19 cellular contexts compared by ENCODE assay signal in genomic region chr12:108627134-108627920, GRCh38. TPM values are rescaled to one million over a fixed set of nuclear protein-coding genes. Genes with fewer than 3 reads are reported as not detected.
A peak's percentile ranks its signal among the peaks of the same experiment; 100 is the strongest.
DNase-seq lines count a peak whose midpoint lies in the region; ATAC-seq and TF ChIP-seq lines count a peak whose summit lies in the region.
"Had no signal": no experiment of that assay in that cellular context is flagged by ENCODE, and none has a peak within 500 bp of the region (broad histone marks: within the 10 kb centered on the region; RNA-seq: fewer than 3 reads in every experiment).

No MANE protein-coding gene starts in this region.

- H3K9me3 ChIP-seq in Loucy (ENCODE audit: insufficient read depth, low read depth, low read length): no peaks in the 10 kb centered on the region
- no peaks in the 10 kb centered on the region for H3K9me3 ChIP-seq in neutrophil
- H3K9me3 ChIP-seq in sigmoid colon: no peaks in the 10 kb centered on the region
- H3K9me3 ChIP-seq: mucosa of descending colon had no signal

- H4K20me1 ChIP-seq in Loucy (ENCODE audit: insufficient read depth, low read length, poor library complexity, severe bottlenecking): no peaks in the 10 kb centered on the region

- H3F3A ChIP-seq in Loucy (ENCODE audit: low read depth): no peaks in the 10 kb centered on the region

- DNase-seq in T-helper 2 cell treated with Interferon-gamma antibody and Interleukin-4, amounts not matched to agents 5 μg/mL and 100 μg/mL, for 36 hours (ENCODE audit: low spot score): no peak
- DNase-seq in T-helper 2 cell (no peak), sigmoid colon (no peak), GM13977 (ENCODE audit: low spot score) (no peak), GM10248 (ENCODE audit: extremely low spot score) (no peak)
- DNase-seq in activated naive CD8-positive, alpha-beta T cell treated with anti-CD3 and anti-CD28 coated beads, Interleukin-2, amount 50 U/mL, for 24 hours: no peak
- DNase-seq: 8988T; activated CD8-positive, alpha-beta memory T cell treated with anti-CD3 and anti-CD28 coated beads, Interleukin-2, amount 50 U/mL, for 48 hours; GF-D8; glutamatergic neuron; kidney glomerular epithelial cell; mucosa of descending colon; NCI-H1694 treated with DMSO at 0.1 percent for 48 hours; NCI-H510A had no signal

- CTCF ChIA-PET in GM10248 (lab: Yijun Ruan, JAX): interaction anchor here (0.9 to 16.1 kb wide), 5 partner anchors 8 to 176 kb away, joined by 3 to 235 read pairs (median 4); no protein-coding TSS in a partner anchor

- TF ChIP-seq CTCF in Loucy (conservative IDR thresholded peaks at IDR 0.05; ENCODE audit: low read length): no peak
- TF ChIP-seq CTCF in neutrophil (IDR thresholded peaks at IDR 0.05): no peak
- no peak for TF ChIP-seq CTCF in sigmoid colon (IDR thresholded peaks at IDR 0.05)
- no peak for TF ChIP-seq CTCF in GM13977 (IDR thresholded peaks at IDR 0.05; ENCODE audit: extremely low read depth, insufficient read depth, missing control alignments)
- TF ChIP-seq CTCF in GM10248 (IDR thresholded peaks at IDR 0.05; ENCODE audit: control extremely low read depth, extremely low read depth, low read depth, missing control alignments): no peak

- no peak overlapping the region for H2AFZ ChIP-seq in Loucy (ENCODE audit: low read length)

- no peaks in the 10 kb centered on the region for H3K36me3 ChIP-seq in Loucy (ENCODE audit: insufficient read depth, low read length)
- H3K36me3 ChIP-seq in neutrophil: peaks cover 78% of the 10 kb centered on the region
- no peaks in the 10 kb centered on the region for H3K36me3 ChIP-seq in sigmoid colon

- H3K27me3 ChIP-seq in Loucy (ENCODE audit: insufficient read depth, low read length, poor library complexity, severe bottlenecking) (no peaks in the 10 kb centered on the region), neutrophil (no peaks in the 10 kb centered on the region), sigmoid colon (no peaks in the 10 kb centered on the region)

- peaks cover 42% of the 10 kb centered on the region for H3K4me1 Mint-ChIP-seq in T-helper 2 cell treated with Interferon-gamma antibody and Interleukin-4, amounts not matched to agents 5 μg/mL and 100 μg/mL, for 36 hours (ENCODE audit: low read depth)
- peaks cover 71% of the 10 kb centered on the region for H3K4me1 Mint-ChIP-seq in activated naive CD8-positive, alpha-beta T cell treated with anti-CD3 and anti-CD28 coated beads, Interleukin-2, amount 50 U/mL, for 24 hours

- 91 to 94% methylated on average over 8 of the region's 8 CpGs for WGBS in sigmoid colon, 2 donors

- H3K27ac Mint-ChIP-seq in T-helper 2 cell treated with Interferon-gamma antibody and Interleukin-4, amounts not matched to agents 5 μg/mL and 100 μg/mL, for 36 hours: peak overlapping the region; percentile 68
- peak overlapping the region; percentile 94 for H3K27ac Mint-ChIP-seq in activated naive CD8-positive, alpha-beta T cell treated with anti-CD3 and anti-CD28 coated beads, Interleukin-2, amount 50 U/mL, for 24 hours

- H3K27ac ChIP-seq in neutrophil: peak overlapping the region; percentile 98
- H3K27ac ChIP-seq in sigmoid colon: no peak overlapping the region
- H3K27ac ChIP-seq: SK-N-MC, VCaP had no signal

- no peak for ATAC-seq in activated naive CD8-positive, alpha-beta T cell treated with anti-CD3 and anti-CD28 coated beads, Interleukin-2, amount 50 U/mL, for 24 hours
- ATAC-seq: esophagus mucosa, mucosa of descending colon had no signal

- peaks cover 78% of the 10 kb centered on the region for H3K36me3 Mint-ChIP-seq in T-helper 2 cell treated with Interferon-gamma antibody and Interleukin-4, amounts not matched to agents 5 μg/mL and 100 μg/mL, for 36 hours (ENCODE audit: low read depth)
- peaks cover 34% of the 10 kb centered on the region for H3K36me3 Mint-ChIP-seq in activated naive CD8-positive, alpha-beta T cell treated with anti-CD3 and anti-CD28 coated beads, Interleukin-2, amount 50 U/mL, for 24 hours (ENCODE audit: low read depth)

- H3K9me2 ChIP-seq in Loucy (replicated peaks; ENCODE audit: low read depth, low read length): no peaks in the 10 kb centered on the region

- in situ Hi-C loops in GM13977 (cut with MboI; ENCODE audit: low pct_unique_long_range_greater_than_20kb, low sequenced_read_pairs, unreplicated experiment): no loop called here

- H3K4me3 ChIP-seq in Loucy (ENCODE audit: low read length, poor library complexity, severe bottlenecking) (no peak overlapping the region), neutrophil (ENCODE audit: low read depth in 1 of 2, low read length in 1 of 2) (peak overlapping the region; percentile 76 to 91), sigmoid colon (no peak overlapping the region)
- H3K4me3 ChIP-seq: mucosa of descending colon, SK-N-MC had no signal

- H3K4me2 ChIP-seq in Loucy (ENCODE audit: low read depth, low read length, poor library complexity, severe bottlenecking): peak overlapping the region; percentile 56

- H3K9me3 Mint-ChIP-seq in T-helper 2 cell treated with Interferon-gamma antibody and Interleukin-4, amounts not matched to agents 5 μg/mL and 100 μg/mL, for 36 hours: no peaks in the 10 kb centered on the region
- H3K9me3 Mint-ChIP-seq in activated naive CD8-positive, alpha-beta T cell treated with anti-CD3 and anti-CD28 coated beads, Interleukin-2, amount 50 U/mL, for 24 hours: peaks cover 3% of the 10 kb centered on the region

- intact Hi-C loops in sigmoid colon (cut with DNase I): no loop called here

- TF ChIP-seq POLR2A in sigmoid colon (IDR thresholded peaks at IDR 0.05): no peak

- no peaks in the 10 kb centered on the region for H3K27me3 Mint-ChIP-seq in T-helper 2 cell treated with Interferon-gamma antibody and Interleukin-4, amounts not matched to agents 5 μg/mL and 100 μg/mL, for 36 hours (ENCODE audit: low read depth)
- H3K27me3 Mint-ChIP-seq in activated naive CD8-positive, alpha-beta T cell treated with anti-CD3 and anti-CD28 coated beads, Interleukin-2, amount 50 U/mL, for 24 hours: no peaks in the 10 kb centered on the region

- no peak overlapping the region for H3K9ac ChIP-seq in Loucy (ENCODE audit: low read depth, low read length, poor library complexity, severe bottlenecking)

- H3K79me2 ChIP-seq in Loucy (ENCODE audit: insufficient read depth, low read length): peaks cover 3% of the 10 kb centered on the region; the same call in 1 of the 2 replicates

- POLR2A ChIA-PET in GM10248 (lab: Yijun Ruan, JAX): no interaction called here

- no peak for TF ChIP-seq EP300 in sigmoid colon (IDR thresholded peaks at IDR 0.05)

- H3K4me3 Mint-ChIP-seq in T-helper 2 cell treated with Interferon-gamma antibody and Interleukin-4, amounts not matched to agents 5 μg/mL and 100 μg/mL, for 36 hours: peak overlapping the region; percentile 59
- H3K4me3 Mint-ChIP-seq in activated naive CD8-positive, alpha-beta T cell treated with anti-CD3 and anti-CD28 coated beads, Interleukin-2, amount 50 U/mL, for 24 hours: no peak overlapping the region

- H3K4me1 ChIP-seq in Loucy (ENCODE audit: insufficient read depth, low read length, poor library complexity, severe bottlenecking): peaks cover 41% of the 10 kb centered on the region
- peaks cover 57 to 74% of the 10 kb centered on the region in 2 experiments for H3K4me1 ChIP-seq in neutrophil (ENCODE audit: control insufficient read depth in 1 of 2, insufficient read depth in 1 of 2, low read depth in 1 of 2, low read length in 1 of 2)
- peaks cover 0 to 39% (median 18%) of the 10 kb centered on the region in 4 donors for H3K4me1 ChIP-seq in sigmoid colon

RNA-seq across cellular contexts. Expression of gene SELPLG, which starts 6.4 kb away (rescaled TPM):
- 1 to 10 TPM; 6.1 to 10.0 (median 7.6) TPM for total RNA-seq in sigmoid colon
- polyA plus RNA-seq in sigmoid colon: 10 to 100 TPM in 1 of 3 donors, 1 to 10 TPM in 2; 1.8 to 26.1 (median 6.7) TPM

RNA-seq across cellular contexts. Expression of gene TMEM119, which starts 29.4 kb away (rescaled TPM):
- 10 to 100 TPM in 1 of 4 donors, 1 to 10 TPM in 2, under 1 TPM in 1; 0.95 to 11.6 (median 6.7) TPM for total RNA-seq in sigmoid colon
- 10 to 100 TPM in 1 of 3 donors, 1 to 10 TPM in 2; 1.8 to 16.9 (median 2.4) TPM for polyA plus RNA-seq in sigmoid colon

Comparison
In these comparisons a context has a peak if more than half of its experiments do, and no peak if none do; other contexts are left out.
1. H3K4me3 ChIP-seq: peak in neutrophil (2 of 2); none in Loucy (single experiment) and sigmoid colon (0 of 4).